1 cellular context compared by ENCODE assay signal in the genomic region with DNA sequence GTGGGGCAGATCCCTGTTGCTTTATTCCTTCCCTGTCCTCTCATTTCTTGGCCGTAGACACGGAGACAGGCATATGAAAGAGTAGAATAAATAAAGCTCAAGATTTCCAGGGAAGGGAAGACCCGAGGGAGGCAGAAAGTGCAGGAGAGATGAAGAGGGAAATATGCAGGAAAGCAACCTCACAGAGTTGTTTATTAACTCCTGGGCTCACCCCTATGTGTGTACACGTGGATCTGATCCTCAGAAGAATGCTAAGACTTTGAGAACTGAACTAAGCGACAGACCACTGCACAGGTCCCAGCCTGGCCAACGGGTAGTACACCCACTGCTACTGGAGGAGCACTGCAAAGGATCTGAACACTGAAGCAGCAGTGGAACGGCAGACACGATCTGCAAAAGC.
TF ChIP-seq lines count a peak whose summit lies in the region.

No MANE protein-coding gene starts in this region.

TF ChIP-seq in HepG2, 621 proteins besides CTCF, POLR2A, EP300 and RAD21 (continued from another document and continues in another):
- TF ChIP-seq, protein P1, sequence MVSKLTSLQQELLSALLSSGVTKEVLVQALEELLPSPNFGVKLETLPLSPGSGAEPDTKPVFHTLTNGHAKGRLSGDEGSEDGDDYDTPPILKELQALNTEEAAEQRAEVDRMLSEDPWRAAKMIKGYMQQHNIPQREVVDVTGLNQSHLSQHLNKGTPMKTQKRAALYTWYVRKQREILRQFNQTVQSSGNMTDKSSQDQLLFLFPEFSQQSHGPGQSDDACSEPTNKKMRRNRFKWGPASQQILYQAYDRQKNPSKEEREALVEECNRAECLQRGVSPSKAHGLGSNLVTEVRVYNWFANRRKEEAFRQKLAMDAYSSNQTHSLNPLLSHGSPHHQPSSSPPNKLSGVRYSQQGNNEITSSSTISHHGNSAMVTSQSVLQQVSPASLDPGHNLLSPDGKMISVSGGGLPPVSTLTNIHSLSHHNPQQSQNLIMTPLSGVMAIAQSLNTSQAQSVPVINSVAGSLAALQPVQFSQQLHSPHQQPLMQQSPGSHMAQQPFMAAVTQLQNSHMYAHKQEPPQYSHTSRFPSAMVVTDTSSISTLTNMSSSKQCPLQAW (CRISPR knock-in tag; IDR thresholded peaks at IDR 0.05) = peak; percentile 54; the same call in 1 of the 2 replicates
- peak; percentile 70; the same call in 1 of the 2 replicates for TF ChIP-seq ZNF614 (CRISPR knock-in tag; IDR thresholded peaks at IDR 0.05; ENCODE audit: borderline replicate concordance)
- TF ChIP-seq KAT8 (CRISPR knock-in tag; IDR thresholded peaks at IDR 0.05) = peak; percentile 31; the same call in 1 of the 2 replicates
- no peak for TF ChIP-seq SOX5 (CRISPR knock-in tag; IDR thresholded peaks at IDR 0.05; ENCODE audit: borderline replicate concordance)
- peak; percentile 45; the same call in 1 of the 2 replicates for TF ChIP-seq HDAC2 (CRISPR knock-in tag; IDR thresholded peaks at IDR 0.05)
- TF ChIP-seq ZNF556 (CRISPR knock-in tag; IDR thresholded peaks at IDR 0.05; ENCODE audit: borderline replicate concordance) = 0 out of 2 replicates have a peak, but pooled peaks have one; percentile 47
- peak; percentile 75 for TF ChIP-seq ARNTL (CRISPR knock-in tag; IDR thresholded peaks at IDR 0.05)
- no peak for TF ChIP-seq FOXA1 (IDR thresholded peaks at IDR 0.05)
- TF ChIP-seq FOXA1 (CRISPR knock-in tag; IDR thresholded peaks at IDR 0.05) = 0 out of 2 replicates have a peak, but pooled peaks have one; percentile 24
- peak; percentile 48; the same call in 1 of the 2 replicates for TF ChIP-seq PHF21A (CRISPR knock-in tag; IDR thresholded peaks at IDR 0.05)
- TF ChIP-seq, protein P2, sequence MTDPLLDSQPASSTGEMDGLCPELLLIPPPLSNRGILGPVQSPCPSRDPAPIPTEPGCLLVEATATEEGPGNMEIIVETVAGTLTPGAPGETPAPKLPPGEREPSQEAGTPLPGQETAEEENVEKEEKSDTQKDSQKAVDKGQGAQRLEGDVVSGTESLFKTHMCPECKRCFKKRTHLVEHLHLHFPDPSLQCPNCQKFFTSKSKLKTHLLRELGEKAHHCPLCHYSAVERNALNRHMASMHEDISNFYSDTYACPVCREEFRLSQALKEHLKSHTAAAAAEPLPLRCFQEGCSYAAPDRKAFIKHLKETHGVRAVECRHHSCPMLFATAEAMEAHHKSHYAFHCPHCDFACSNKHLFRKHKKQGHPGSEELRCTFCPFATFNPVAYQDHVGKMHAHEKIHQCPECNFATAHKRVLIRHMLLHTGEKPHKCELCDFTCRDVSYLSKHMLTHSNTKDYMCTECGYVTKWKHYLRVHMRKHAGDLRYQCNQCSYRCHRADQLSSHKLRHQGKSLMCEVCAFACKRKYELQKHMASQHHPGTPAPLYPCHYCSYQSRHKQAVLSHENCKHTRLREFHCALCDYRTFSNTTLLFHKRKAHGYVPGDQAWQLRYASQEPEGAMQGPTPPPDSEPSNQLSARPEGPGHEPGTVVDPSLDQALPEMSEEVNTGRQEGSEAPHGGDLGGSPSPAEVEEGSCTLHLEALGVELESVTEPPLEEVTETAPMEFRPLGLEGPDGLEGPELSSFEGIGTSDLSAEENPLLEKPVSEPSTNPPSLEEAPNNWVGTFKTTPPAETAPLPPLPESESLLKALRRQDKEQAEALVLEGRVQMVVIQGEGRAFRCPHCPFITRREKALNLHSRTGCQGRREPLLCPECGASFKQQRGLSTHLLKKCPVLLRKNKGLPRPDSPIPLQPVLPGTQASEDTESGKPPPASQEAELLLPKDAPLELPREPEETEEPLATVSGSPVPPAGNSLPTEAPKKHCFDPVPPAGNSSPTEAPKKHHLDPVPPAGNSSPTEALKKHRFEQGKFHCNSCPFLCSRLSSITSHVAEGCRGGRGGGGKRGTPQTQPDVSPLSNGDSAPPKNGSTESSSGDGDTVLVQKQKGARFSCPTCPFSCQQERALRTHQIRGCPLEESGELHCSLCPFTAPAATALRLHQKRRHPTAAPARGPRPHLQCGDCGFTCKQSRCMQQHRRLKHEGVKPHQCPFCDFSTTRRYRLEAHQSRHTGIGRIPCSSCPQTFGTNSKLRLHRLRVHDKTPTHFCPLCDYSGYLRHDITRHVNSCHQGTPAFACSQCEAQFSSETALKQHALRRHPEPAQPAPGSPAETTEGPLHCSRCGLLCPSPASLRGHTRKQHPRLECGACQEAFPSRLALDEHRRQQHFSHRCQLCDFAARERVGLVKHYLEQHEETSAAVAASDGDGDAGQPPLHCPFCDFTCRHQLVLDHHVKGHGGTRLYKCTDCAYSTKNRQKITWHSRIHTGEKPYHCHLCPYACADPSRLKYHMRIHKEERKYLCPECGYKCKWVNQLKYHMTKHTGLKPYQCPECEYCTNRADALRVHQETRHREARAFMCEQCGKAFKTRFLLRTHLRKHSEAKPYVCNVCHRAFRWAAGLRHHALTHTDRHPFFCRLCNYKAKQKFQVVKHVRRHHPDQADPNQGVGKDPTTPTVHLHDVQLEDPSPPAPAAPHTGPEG (CRISPR knock-in tag; IDR thresholded peaks at IDR 0.05) = no peak
- peak; percentile 42; the same call in 1 of the 2 replicates for TF ChIP-seq SAP130 (CRISPR knock-in tag; IDR thresholded peaks at IDR 0.05; ENCODE audit: low read depth)
- no peak for TF ChIP-seq KMT2B (CRISPR knock-in tag; IDR thresholded peaks at IDR 0.05)
- no peak for TF ChIP-seq NPAS2 (CRISPR knock-in tag; IDR thresholded peaks at IDR 0.05; ENCODE audit: borderline replicate concordance)
- TF ChIP-seq, protein P3, sequence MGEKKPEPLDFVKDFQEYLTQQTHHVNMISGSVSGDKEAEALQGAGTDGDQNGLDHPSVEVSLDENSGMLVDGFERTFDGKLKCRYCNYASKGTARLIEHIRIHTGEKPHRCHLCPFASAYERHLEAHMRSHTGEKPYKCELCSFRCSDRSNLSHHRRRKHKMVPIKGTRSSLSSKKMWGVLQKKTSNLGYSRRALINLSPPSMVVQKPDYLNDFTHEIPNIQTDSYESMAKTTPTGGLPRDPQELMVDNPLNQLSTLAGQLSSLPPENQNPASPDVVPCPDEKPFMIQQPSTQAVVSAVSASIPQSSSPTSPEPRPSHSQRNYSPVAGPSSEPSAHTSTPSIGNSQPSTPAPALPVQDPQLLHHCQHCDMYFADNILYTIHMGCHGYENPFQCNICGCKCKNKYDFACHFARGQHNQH (CRISPR knock-in tag; IDR thresholded peaks at IDR 0.05) = peak; percentile 24; the same call in 1 of the 2 replicates
- 0 out of 2 replicates have a peak, but pooled peaks have one; percentile 23 for TF ChIP-seq MYC (CRISPR knock-in tag; IDR thresholded peaks at IDR 0.05; ENCODE audit: borderline replicate concordance)
- TF ChIP-seq BCL6 (CRISPR knock-in tag; IDR thresholded peaks at IDR 0.05) = peak; percentile 16; the same call in 1 of the 2 replicates
- no peak for TF ChIP-seq FOXP1 (IDR thresholded peaks at IDR 0.05)
- TF ChIP-seq FOXP1 (CRISPR knock-in tag; IDR thresholded peaks at IDR 0.05) = peak; percentile 62
- TF ChIP-seq, protein P4, sequence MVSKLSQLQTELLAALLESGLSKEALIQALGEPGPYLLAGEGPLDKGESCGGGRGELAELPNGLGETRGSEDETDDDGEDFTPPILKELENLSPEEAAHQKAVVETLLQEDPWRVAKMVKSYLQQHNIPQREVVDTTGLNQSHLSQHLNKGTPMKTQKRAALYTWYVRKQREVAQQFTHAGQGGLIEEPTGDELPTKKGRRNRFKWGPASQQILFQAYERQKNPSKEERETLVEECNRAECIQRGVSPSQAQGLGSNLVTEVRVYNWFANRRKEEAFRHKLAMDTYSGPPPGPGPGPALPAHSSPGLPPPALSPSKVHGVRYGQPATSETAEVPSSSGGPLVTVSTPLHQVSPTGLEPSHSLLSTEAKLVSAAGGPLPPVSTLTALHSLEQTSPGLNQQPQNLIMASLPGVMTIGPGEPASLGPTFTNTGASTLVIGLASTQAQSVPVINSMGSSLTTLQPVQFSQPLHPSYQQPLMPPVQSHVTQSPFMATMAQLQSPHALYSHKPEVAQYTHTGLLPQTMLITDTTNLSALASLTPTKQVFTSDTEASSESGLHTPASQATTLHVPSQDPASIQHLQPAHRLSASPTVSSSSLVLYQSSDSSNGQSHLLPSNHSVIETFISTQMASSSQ (IDR thresholded peaks at IDR 0.05; ENCODE audit: low read depth) = peak; percentile 67
- TF ChIP-seq, protein P4 (CRISPR knock-in tag; IDR thresholded peaks at IDR 0.05; ENCODE audit: borderline replicate concordance) = peak; percentile 74; the same call in 1 of the 2 replicates
- peak; percentile 41; the same call in 1 of the 2 replicates for TF ChIP-seq HOXA5 (CRISPR knock-in tag; IDR thresholded peaks at IDR 0.05)
- peak; percentile 75 for TF ChIP-seq ZMYM4 (CRISPR knock-in tag; IDR thresholded peaks at IDR 0.05)
- TF ChIP-seq FOXK1 (CRISPR knock-in tag; IDR thresholded peaks at IDR 0.05; ENCODE audit: borderline replicate concordance, low read depth) = peak; percentile 34; the same call in 1 of the 2 replicates
- TF ChIP-seq MAZ (IDR thresholded peaks at IDR 0.05; ENCODE audit: borderline replicate concordance, low read depth, low read length) = 0 out of 2 replicates have a peak, but pooled peaks have one; percentile 20
- TF ChIP-seq MAZ (CRISPR knock-in tag; IDR thresholded peaks at IDR 0.05; ENCODE audit: low read depth) = no peak
- TF ChIP-seq SOX6 (IDR thresholded peaks at IDR 0.05) = no peak
- 0 out of 2 replicates have a peak, but pooled peaks have one; percentile 29 for TF ChIP-seq SOX6 (CRISPR knock-in tag; IDR thresholded peaks at IDR 0.05)
- TF ChIP-seq, protein P5, sequence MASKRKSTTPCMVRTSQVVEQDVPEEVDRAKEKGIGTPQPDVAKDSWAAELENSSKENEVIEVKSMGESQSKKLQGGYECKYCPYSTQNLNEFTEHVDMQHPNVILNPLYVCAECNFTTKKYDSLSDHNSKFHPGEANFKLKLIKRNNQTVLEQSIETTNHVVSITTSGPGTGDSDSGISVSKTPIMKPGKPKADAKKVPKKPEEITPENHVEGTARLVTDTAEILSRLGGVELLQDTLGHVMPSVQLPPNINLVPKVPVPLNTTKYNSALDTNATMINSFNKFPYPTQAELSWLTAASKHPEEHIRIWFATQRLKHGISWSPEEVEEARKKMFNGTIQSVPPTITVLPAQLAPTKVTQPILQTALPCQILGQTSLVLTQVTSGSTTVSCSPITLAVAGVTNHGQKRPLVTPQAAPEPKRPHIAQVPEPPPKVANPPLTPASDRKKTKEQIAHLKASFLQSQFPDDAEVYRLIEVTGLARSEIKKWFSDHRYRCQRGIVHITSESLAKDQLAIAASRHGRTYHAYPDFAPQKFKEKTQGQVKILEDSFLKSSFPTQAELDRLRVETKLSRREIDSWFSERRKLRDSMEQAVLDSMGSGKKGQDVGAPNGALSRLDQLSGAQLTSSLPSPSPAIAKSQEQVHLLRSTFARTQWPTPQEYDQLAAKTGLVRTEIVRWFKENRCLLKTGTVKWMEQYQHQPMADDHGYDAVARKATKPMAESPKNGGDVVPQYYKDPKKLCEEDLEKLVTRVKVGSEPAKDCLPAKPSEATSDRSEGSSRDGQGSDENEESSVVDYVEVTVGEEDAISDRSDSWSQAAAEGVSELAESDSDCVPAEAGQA (IDR thresholded peaks at IDR 0.05; ENCODE audit: low read depth) = no peak
- TF ChIP-seq, protein P5 (CRISPR knock-in tag; IDR thresholded peaks at IDR 0.05; ENCODE audit: borderline replicate concordance) = no peak
- peak; percentile 66 for TF ChIP-seq SALL1 (CRISPR knock-in tag; IDR thresholded peaks at IDR 0.05)
- TF ChIP-seq PPARG (CRISPR knock-in tag; conservative IDR thresholded peaks at IDR 0.05) = 0 out of 2 replicates have a peak, but pooled peaks have one; percentile 19
- TF ChIP-seq ISL2 (CRISPR knock-in tag; IDR thresholded peaks at IDR 0.05) = peak; percentile 41; the same call in 1 of the 2 replicates
- 0 out of 2 replicates have a peak, but pooled peaks have one; percentile 28 for TF ChIP-seq HMG20A (CRISPR knock-in tag; IDR thresholded peaks at IDR 0.05; ENCODE audit: borderline replicate concordance)
- TF ChIP-seq DMAP1 (CRISPR knock-in tag; IDR thresholded peaks at IDR 0.05) = 0 out of 2 replicates have a peak, but pooled peaks have one; percentile 26
- TF ChIP-seq ZNF777 (CRISPR knock-in tag; IDR thresholded peaks at IDR 0.05) = no peak
- TF ChIP-seq MED1 (CRISPR knock-in tag; IDR thresholded peaks at IDR 0.05) = peak; percentile 35; the same call in 1 of the 2 replicates
